Comparison of ENCODE assay signal across 8 cellular contexts in genomic region chr7:143901710-143902587, GRCh38. TPM values are rescaled to one million over a fixed set of nuclear protein-coding genes. Genes with fewer than 3 reads are reported as not detected.
A peak's percentile ranks its signal among the peaks of the same experiment; 100 is the strongest.
DNase-seq lines count a peak whose midpoint lies in the region; ATAC-seq, FAIRE-seq and TF ChIP-seq lines count a peak whose summit lies in the region.

TSS of gene TCAF1 (minus strand) at chr7:143902176. CDS start at chr7:143876608, 25,568 bp downstream.

- intact Hi-C loops in head of caudate nucleus (cut with DNase I) = no loop called here
- intact Hi-C loops in pancreas (cut with DNase I) = no loop called here
- intact Hi-C loops in tibial artery (cut with DNase I; ENCODE audit: low total_unique reads) = no loop called here

- no peak within 1 kb of the TSS for H3K27ac ChIP-seq in SU-DHL-6 (ENCODE audit: low read depth, low read length)
- peak within 1 kb of the TSS; percentile 77 to 97 (median 87) for H3K27ac ChIP-seq in pancreas
- peak within 1 kb of the TSS; percentile 88 to 96 for H3K27ac ChIP-seq in tibial artery

- POLR2A ChIA-PET in activated naive CD8-positive, alpha-beta T cell treated with anti-CD3 and anti-CD28 coated beads, Interleukin-2, amount 10 ng/mL, durations not matched to agents 7 days and 5 days (lab: Charles Lee) = interaction anchor here (0.6 to 1.6 kb wide), 4 partner anchors 9 to 18 kb away, joined by 3 to 10 read pairs (median 6); no protein-coding TSS in a partner anchor

- no peaks in the 10 kb centered on the region for H3K79me2 ChIP-seq in SU-DHL-6 (ENCODE audit: insufficient read depth, low read length)

- H3K9me3 Mint-ChIP-seq in activated naive CD8-positive, alpha-beta T cell treated with anti-CD3 and anti-CD28 coated beads, Interleukin-2, amount 10 ng/mL, durations not matched to agents 7 days and 5 days = no peaks in the 10 kb centered on the region

- H3K9me2 ChIP-seq in SU-DHL-6 (replicated peaks; ENCODE audit: insufficient read depth, low read length) = no peaks in the 10 kb centered on the region

- H3K4me3 Mint-ChIP-seq in activated naive CD8-positive, alpha-beta T cell treated with anti-CD3 and anti-CD28 coated beads, Interleukin-2, amount 10 ng/mL, durations not matched to agents 7 days and 5 days = peak within 1 kb of the TSS; percentile 87

- H3K4me3 ChIP-seq in GM12864 (ENCODE audit: low read depth, low read length) = peak within 1 kb of the TSS; percentile 75
- peak within 1 kb of the TSS; percentile 58 for H3K4me3 ChIP-seq in SU-DHL-6 (ENCODE audit: insufficient read depth, low read length, poor library complexity, severe bottlenecking)
- H3K4me3 ChIP-seq in pancreas = peak within 1 kb of the TSS; percentile 34 to 76 (median 52)
- H3K4me3 ChIP-seq in tibial artery = peak within 1 kb of the TSS; percentile 67 to 79

- DNase-seq in GM12864 (ENCODE audit: low read depth) = peak; percentile 67
- DNase-seq in NCI-H1092 (lab: John Stamatoyannopoulos, UW) = peak; percentile 98
- peak; percentile 88 for DNase-seq in activated naive CD8-positive, alpha-beta T cell treated with anti-CD3 and anti-CD28 coated beads, Interleukin-2, amount 10 ng/mL, durations not matched to agents 7 days and 5 days
- DNase-seq in head of caudate nucleus = peak; percentile 92 to 99 (median 97)
- peak; percentile 93 to 98 (median 97) for DNase-seq in pancreas
- peak; percentile 94 to 98 for DNase-seq in tibial artery

- no peaks in the 10 kb centered on the region for H3F3A ChIP-seq in SU-DHL-6 (ENCODE audit: insufficient read depth)

- H3K9me3 ChIP-seq in SU-DHL-6 (ENCODE audit: insufficient read depth, low read length) = no peaks in the 10 kb centered on the region
- no peaks in the 10 kb centered on the region for H3K9me3 ChIP-seq in pancreas
- H3K9me3 ChIP-seq in tibial artery = no peaks in the 10 kb centered on the region

- TF ChIP-seq CTCF in GM12864 (IDR thresholded peaks at IDR 0.05; ENCODE audit: low read depth, low read length, missing control alignments) (peak; percentile 40), SU-DHL-6 (IDR thresholded peaks at IDR 0.05; ENCODE audit: insufficient read depth, low read length, poor library complexity, severe bottlenecking) (no peak), pancreas (IDR thresholded peaks at IDR 0.05) (no peak), tibial artery (IDR thresholded peaks at IDR 0.05) (no peak)

- peak within 1 kb of the TSS; percentile 90 for H2AFZ ChIP-seq in SU-DHL-6 (ENCODE audit: low read depth, low read length, severe bottlenecking)

- H3K4me1 ChIP-seq in pancreas = peaks cover 8 to 20% (median 18%) of the 10 kb centered on the region in 3 donors
- peaks cover 0 to 36% (median 15%) of the 10 kb centered on the region in 4 donors for H3K4me1 ChIP-seq in tibial artery

- H3K36me3 ChIP-seq in SU-DHL-6 (ENCODE audit: low read length) (no peaks in the 10 kb centered on the region), pancreas (no peaks in the 10 kb centered on the region), tibial artery (no peaks in the 10 kb centered on the region)

- ATAC-seq in HG02610 (IDR thresholded peaks at IDR 0.05; ENCODE audit: unreplicated experiment) = peak; percentile 96
- ATAC-seq in activated naive CD8-positive, alpha-beta T cell treated with anti-CD3 and anti-CD28 coated beads, Interleukin-2, amount 10 ng/mL, durations not matched to agents 7 days and 5 days (ENCODE audit: low read depth) = peak; percentile 93
- peak; percentile 93 to 99 (median 98) for ATAC-seq in pancreas

- H3K27ac Mint-ChIP-seq in activated naive CD8-positive, alpha-beta T cell treated with anti-CD3 and anti-CD28 coated beads, Interleukin-2, amount 10 ng/mL, durations not matched to agents 7 days and 5 days = peak within 1 kb of the TSS; percentile 85

- FAIRE-seq in pancreas (lab: Jason Lieb, UNC) = peak; percentile 54

- peak within 1 kb of the TSS; percentile 64 for H3K4me2 ChIP-seq in SU-DHL-6 (ENCODE audit: low read depth, low read length, poor library complexity, severe bottlenecking)

- no peaks in the 10 kb centered on the region for H4K20me1 ChIP-seq in SU-DHL-6 (ENCODE audit: low read depth, low read length)

- WGBS in pancreas, 2 donors = 2% methylated on average over 54 of the region's 54 CpGs

- H3K27me3 Mint-ChIP-seq in activated naive CD8-positive, alpha-beta T cell treated with anti-CD3 and anti-CD28 coated beads, Interleukin-2, amount 10 ng/mL, durations not matched to agents 7 days and 5 days = no peaks in the 10 kb centered on the region

- peaks cover 21% of the 10 kb centered on the region for H3K4me1 Mint-ChIP-seq in activated naive CD8-positive, alpha-beta T cell treated with anti-CD3 and anti-CD28 coated beads, Interleukin-2, amount 10 ng/mL, durations not matched to agents 7 days and 5 days

- peak within 1 kb of the TSS; percentile 52 for H3K9ac ChIP-seq in SU-DHL-6 (ENCODE audit: low read length)

- H3K36me3 Mint-ChIP-seq in activated naive CD8-positive, alpha-beta T cell treated with anti-CD3 and anti-CD28 coated beads, Interleukin-2, amount 10 ng/mL, durations not matched to agents 7 days and 5 days = no peaks in the 10 kb centered on the region

- no peaks in the 10 kb centered on the region for H3K27me3 ChIP-seq in SU-DHL-6 (ENCODE audit: low read length)
- no peaks in the 10 kb centered on the region for H3K27me3 ChIP-seq in pancreas
- H3K27me3 ChIP-seq in tibial artery = no peaks in the 10 kb centered on the region

RNA-seq across cellular contexts. Expression of gene TCAF1, which starts in this region (rescaled TPM):
- 10 to 100 TPM; 18.2 to 19.6 TPM for total RNA-seq in activated naive CD8-positive, alpha-beta T cell treated with anti-CD3 and anti-CD28 coated beads, Interleukin-2, amount 10 ng/mL, durations not matched to agents 7 days and 5 days
- 10 to 100 TPM; 12.4 to 30.5 (median 19.2) TPM for total RNA-seq in pancreas
- polyA plus RNA-seq in pancreas = 10 to 100 TPM in 1 of 2 donors, 1 to 10 TPM in 1; 9.1 to 20.4 TPM
